ENCODE assay signal across 24 cellular contexts in the genomic region with DNA sequence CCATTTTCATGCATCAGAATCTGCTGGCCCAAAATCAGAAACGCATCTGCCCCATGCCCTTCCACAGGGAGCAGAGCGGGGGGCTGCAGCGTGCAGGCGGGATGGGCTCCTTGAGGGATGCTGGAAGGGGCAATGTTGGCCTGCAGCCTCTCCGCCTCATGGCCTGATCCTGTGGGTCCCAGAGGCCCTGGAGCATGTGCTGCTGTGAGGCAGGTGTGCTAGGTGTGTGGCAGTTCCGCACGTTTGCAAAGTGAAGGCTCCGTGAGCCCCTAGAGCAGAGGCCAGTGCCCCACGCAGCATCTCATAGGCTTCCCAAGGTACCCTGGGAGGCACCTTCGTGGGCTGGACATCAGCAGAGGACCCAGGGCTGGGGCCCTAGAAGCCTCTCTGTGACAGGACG. TPM values are rescaled to one million over a fixed set of nuclear protein-coding genes. Genes with fewer than 3 reads are reported as not detected.
DNase-seq lines count a peak whose midpoint lies in the region; ATAC-seq, FAIRE-seq and TF ChIP-seq lines count a peak whose summit lies in the region.
"Had no signal": no experiment of that assay in that cellular context is flagged by ENCODE, and none has a peak within 500 bp of the region (broad histone marks: within the 10 kb centered on the region; RNA-seq: fewer than 3 reads in every experiment).

No MANE protein-coding gene starts in this region.

- H3K36me3 Mint-ChIP-seq in activated CD4-positive, alpha-beta memory T cell treated with anti-CD3 and anti-CD28 coated beads, Interleukin-2, amount 10 ng/mL, durations not matched to agents 7 days and 5 days (ENCODE audit: low read depth) = peaks cover 25% of the 10 kb centered on the region

- POLR2A ChIA-PET in GM12878 (lab: Charles Lee) = no interaction called here
- POLR2A ChIA-PET in activated CD4-positive, alpha-beta memory T cell treated with anti-CD3 and anti-CD28 coated beads, Interleukin-2, amount 10 ng/mL, durations not matched to agents 7 days and 5 days (lab: Charles Lee) = no interaction called here

- no peaks in the 10 kb centered on the region for H3K4me1 Mint-ChIP-seq in activated CD4-positive, alpha-beta memory T cell treated with anti-CD3 and anti-CD28 coated beads, Interleukin-2, amount 10 ng/mL, durations not matched to agents 7 days and 5 days

- no peaks in the 10 kb centered on the region for H3K27me3 Mint-ChIP-seq in activated CD4-positive, alpha-beta memory T cell treated with anti-CD3 and anti-CD28 coated beads, Interleukin-2, amount 10 ng/mL, durations not matched to agents 7 days and 5 days

- H3K4me1 ChIP-seq in GM12878 (ENCODE audit: control insufficient read depth, insufficient read depth, low read length) = no peaks in the 10 kb centered on the region
- H3K4me1 ChIP-seq in lower lobe of right lung = no peaks in the 10 kb centered on the region
- H3K4me1 ChIP-seq in spleen = no peaks in the 10 kb centered on the region
- H3K4me1 ChIP-seq: A549, Caco-2, HAP-1 had no signal

- no peak overlapping the region for H3K4me3 Mint-ChIP-seq in activated CD4-positive, alpha-beta memory T cell treated with anti-CD3 and anti-CD28 coated beads, Interleukin-2, amount 10 ng/mL, durations not matched to agents 7 days and 5 days
- H3K4me3 Mint-ChIP-seq: CD8-positive, alpha-beta T cell; GM23338; HFFc6 had no signal

- no peak overlapping the region for H3K9ac ChIP-seq in GM12878 (ENCODE audit: control insufficient read depth, insufficient read depth, low read length)
- H3K9ac ChIP-seq: BLaER1 treated with 17β-estradiol and CSF1 and Interleukin-3, amounts not matched to agents 10 nM and 100 nM; SK-N-SH had no signal

- CTCF ChIA-PET in GM12878 (lab: Yijun Ruan, JAX) = no interaction called here
- CTCF ChIA-PET in activated CD4-positive, alpha-beta memory T cell treated with anti-CD3 and anti-CD28 coated beads, Interleukin-2, amount 10 ng/mL, durations not matched to agents 7 days and 5 days (lab: Charles Lee) = no interaction called here

- peaks cover 4% of the 10 kb centered on the region; the same call in 1 of the 3 replicates for H3K9me3 ChIP-seq in GM12878 (replicated peaks; ENCODE audit: control insufficient read depth, insufficient read depth, low read length)
- no peaks in the 10 kb centered on the region for H3K9me3 ChIP-seq in lower lobe of right lung
- no peaks in the 10 kb centered on the region for H3K9me3 ChIP-seq in spleen
- H3K9me3 ChIP-seq: Caco-2, MG63, SK-N-SH had no signal

- no peak overlapping the region for H3K27ac Mint-ChIP-seq in activated CD4-positive, alpha-beta memory T cell treated with anti-CD3 and anti-CD28 coated beads, Interleukin-2, amount 10 ng/mL, durations not matched to agents 7 days and 5 days
- H3K27ac Mint-ChIP-seq: CD8-positive, alpha-beta T cell; GM23338; HFFc6 had no signal

- intact Hi-C loops in left cardiac atrium (cut with DNase I) (no loop called here), Right ventricle myocardium inferior (cut with DNase I) (no loop called here), GM12878 (cut with micrococcal nuclease; ENCODE audit: unreplicated experiment) (no loop called here), lower lobe of right lung (cut with DNase I) (no loop called here), spleen (cut with DNase I; ENCODE audit: low total_unique reads) (no loop called here)

- no peak for TF ChIP-seq RAD21 in GM12878 (IDR thresholded peaks at IDR 0.05; ENCODE audit: insufficient read depth, low read depth, low read length)

- H3K27ac ChIP-seq in GM12878 (ENCODE audit: control insufficient read depth, insufficient read depth) = no peak overlapping the region
- H3K27ac ChIP-seq in lower lobe of right lung = no peak overlapping the region
- no peak overlapping the region for H3K27ac ChIP-seq in spleen
- H3K27ac ChIP-seq: A549; BLaER1 treated with 17β-estradiol and CSF1 and Interleukin-3, amounts not matched to agents 10 nM and 100 nM; RWPE1 had no signal

- in situ Hi-C loops in GM12878 (cut with MboI) = no loop called here

- H2AFZ ChIP-seq in GM12878 (ENCODE audit: control insufficient read depth, low read depth, low read length) = no peak overlapping the region
- H2AFZ ChIP-seq: GM23338 had no signal

- H3K36me3 ChIP-seq in GM12878 (ENCODE audit: control insufficient read depth in 2 of 2, insufficient read depth in 2 of 2, low read length in 1 of 2) (peaks cover 18 to 20% of the 10 kb centered on the region in 2 experiments), lower lobe of right lung (peaks cover 60% of the 10 kb centered on the region), spleen (peaks cover 0 to 99% (median 65%) of the 10 kb centered on the region in 6 donors)

- TF ChIP-seq EP300 in GM12878 (IDR thresholded peaks at IDR 0.05; ENCODE audit: borderline replicate concordance in 1 of 2, control insufficient read depth in 1 of 2, low read depth in 2 of 2, low read length in 2 of 2) = no peak

- FAIRE-seq in GM12878 (lab: Jason Lieb, UNC) = no peak
- FAIRE-seq: A549, GM18507 had no signal

- DNase-seq in left cardiac atrium (peak; percentile 18), Right ventricle myocardium inferior (ENCODE audit: missing footprints) (no peak), GM12878 (ENCODE audit: low read depth, low spot score) (no peak), lower lobe of right lung (peak; percentile 28), spleen (peak; percentile 39), LoVo (ENCODE audit: low spot score) (no peak)
- DNase-seq in activated CD4-positive, alpha-beta memory T cell treated with anti-CD3 and anti-CD28 coated beads, Interleukin-2, amount 10 ng/mL, durations not matched to agents 7 days and 5 days = no peak
- DNase-seq: AML-193, Caco-2, HFFc6, KBM-7, MG63, NCI-H2029, NCI-H526 treated with DMSO at 0.1 percent for 48 hours, SK-N-SH, SW 1271 had no signal

- RAD21 ChIA-PET in GM12878 (lab: Charles Lee; ENCODE audit: unreplicated experiment) = no interaction called here

- no peaks in the 10 kb centered on the region for H4K20me1 ChIP-seq in GM12878 (ENCODE audit: control insufficient read depth, insufficient read depth)

- TF ChIP-seq POLR2A in GM12878 (IDR thresholded peaks at IDR 0.05; ENCODE audit: low read depth, low read length) (no peak), spleen (IDR thresholded peaks at IDR 0.05) (no peak)

- BruUV-seq in GM12878 (replicated peaks; lab: Mats Ljungman, UMichigan) = TSS peak; percentile 42

- H3K4me3 ChIP-seq in GM12878 = no peak overlapping the region
- no peak overlapping the region for H3K4me3 ChIP-seq in lower lobe of right lung
- no peak overlapping the region for H3K4me3 ChIP-seq in spleen
- H3K4me3 ChIP-seq: A549; BLaER1 treated with 17β-estradiol and CSF1 and Interleukin-3, amounts not matched to agents 10 nM and 100 nM; GM23338; HAP-1; MG63 had no signal

- H3K27me3 ChIP-seq in GM12878 (replicated peaks in 1 of 2; ENCODE audit: control insufficient read depth in 2 of 2, insufficient read depth in 2 of 2, low read length in 1 of 2) = no peaks in the 10 kb centered on the region
- no peaks in the 10 kb centered on the region for H3K27me3 ChIP-seq in lower lobe of right lung (ENCODE audit: low read depth)
- H3K27me3 ChIP-seq in spleen (replicated peaks in 1 of 7) = no peaks in the 10 kb centered on the region
- H3K27me3 ChIP-seq: BLaER1 treated with 17β-estradiol and CSF1 and Interleukin-3, amounts not matched to agents 10 nM and 100 nM; MG63 had no signal

- ATAC-seq in left cardiac atrium (no peak), Right ventricle myocardium inferior (no peak), GM12878 (no peak), lower lobe of right lung (no peak), HG03442 (IDR thresholded peaks at IDR 0.05; ENCODE audit: unreplicated experiment) (no peak)
- ATAC-seq: A549; CD8-positive, alpha-beta T cell; GM23338 had no signal

- no peak overlapping the region for H3K4me2 ChIP-seq in GM12878 (ENCODE audit: control insufficient read depth, insufficient read depth)
- H3K4me2 ChIP-seq: A549; BLaER1 treated with 17β-estradiol and CSF1 and Interleukin-3, amounts not matched to agents 10 nM and 100 nM; GM23338; SK-N-SH had no signal

- TF ChIP-seq CTCF in GM12878 (IDR thresholded peaks at IDR 0.05 in 2 of 3, conservative IDR thresholded peaks at IDR 0.05 in 1 of 3; ENCODE audit: control insufficient read depth in 2 of 3, extremely low read depth in 1 of 3, insufficient read depth in 1 of 3, low read depth in 3 of 3, low read length in 3 of 3) (no peak), lower lobe of right lung (IDR thresholded peaks at IDR 0.05) (no peak), spleen (IDR thresholded peaks at IDR 0.05 in 8 of 11, conservative IDR thresholded peaks at IDR 0.05 in 3 of 11) (no peak)

- 88% methylated on average over 11 of the region's 11 CpGs for WGBS in GM12878 (ENCODE audit: insufficient coverage, insufficient replicate concordance, low lambda C conversion rate, missing lambda C conversion rate)
- WGBS in spleen, 5 donors = 91 to 96% (median 94%) methylated on average over 7 to 11 of the region's 11 CpGs

- no peaks in the 10 kb centered on the region for H3K9me3 Mint-ChIP-seq in activated CD4-positive, alpha-beta memory T cell treated with anti-CD3 and anti-CD28 coated beads, Interleukin-2, amount 10 ng/mL, durations not matched to agents 7 days and 5 days
- H3K9me3 Mint-ChIP-seq: CD8-positive, alpha-beta T cell; HFFc6 had no signal

- no peaks in the 10 kb centered on the region for H3K79me2 ChIP-seq in GM12878 (ENCODE audit: control insufficient read depth, insufficient read depth, low read length)

- SMC1A ChIA-PET in GM12878 (lab: Charles Lee; ENCODE audit: uncharacterized antibody, unreplicated experiment) = no interaction called here

RNA-seq across cellular contexts. Expression of a gene that starts 36.4 kb away (rescaled TPM):
- total RNA-seq in left cardiac atrium (under 1 TPM in 1 of 2 donors, not detected in 1; 0.09 TPM), Right ventricle myocardium inferior (not detected), GM12878 (2014; rRNA removed) (0.06 TPM in 1 of 2 replicates, not detected in the other), GM12878 (2014; rRNA removed; fragmentation: Illumina TruSeq; extraction: Trizol) (not detected in 2 replicates), GM12878 (2021) (not detected in 2 replicates), lower lobe of right lung (0.50 TPM), spleen (1 to 10 TPM in 5 of 7 donors, under 1 TPM in 2; 0.74 to 7.4 (median 1.5) TPM)
- not detected in 2 replicates for total RNA-seq in GM12878 (2013; cell fraction: nucleolus; rRNA removed)
- not detected for polyA plus RNA-seq in GM12878 (2011; ENCODE audit: low read depth)
- polyA plus RNA-seq in GM12878 (2011; rRNA removed) (not detected in 2 replicates), GM12878 (2014; fragmentation: Illumina TruSeq; extraction: Trizol) (not detected in 2 replicates), GM12878 (2014; fragmentation: Nextera tagmentation; extraction: Ambion mirVana) (under 1 TPM in 1 of 2 experiments, not detected in 1; 0.02 TPM), GM12878 (2014; rRNA removed) (0.05 TPM in 1 of 2 replicates, not detected in the other), GM12878 (2016; fragmentation: Nextera tagmentation; extraction: Ambion mirVana) (not detected), spleen (1 to 10 TPM in 1 of 3 donors, under 1 TPM in 2; 0.14 to 1.1 (median 0.57) TPM)
- polyA plus RNA-seq in GM12878 (2011; cell fraction: cytosol; rRNA removed) = not detected in 2 replicates
- not detected in 2 replicates for polyA plus RNA-seq in GM12878 (2011; cell fraction: nucleus; rRNA removed)
- 0.20 TPM in 1 of 2 replicates, not detected in the other for polyA plus RNA-seq in GM12878 (2012)
- not detected in 2 replicates for polyA minus RNA-seq in GM12878 (2011; rRNA and poly(A)+ RNA removed)
- not detected in 2 replicates for polyA minus RNA-seq in GM12878 (2011; cell fraction: cytosol; rRNA and poly(A)+ RNA removed)
- not detected in 2 replicates for polyA minus RNA-seq in GM12878 (2011; cell fraction: nucleus; rRNA and poly(A)+ RNA removed)
- not detected for total RNA-seq in activated CD4-positive, alpha-beta memory T cell treated with anti-CD3 and anti-CD28 coated beads, Interleukin-2, amount 10 ng/mL, durations not matched to agents 7 days and 5 days
- total RNA-seq: Caco-2 had no signal

RNA-seq across cellular contexts. Expression of a gene that starts 41.5 kb away (rescaled TPM):
- total RNA-seq in left cardiac atrium (10 to 100 TPM; 14.9 to 16.2 TPM), Right ventricle myocardium inferior (17.0 TPM), GM12878 (2014; rRNA removed) (30.9 and 32.8 TPM in 2 replicates), GM12878 (2014; rRNA removed; fragmentation: Illumina TruSeq; extraction: Trizol) (18.5 and 20.7 TPM in 2 replicates), GM12878 (2021) (36.1 and 43.8 TPM in 2 replicates), lower lobe of right lung (31.7 TPM), spleen (10 to 100 TPM; 39.9 to 68.1 (median 50.0) TPM)
- total RNA-seq in GM12878 (2013; cell fraction: nucleolus; rRNA removed) = 60.4 and 72.7 TPM in 2 replicates
- polyA plus RNA-seq in GM12878 (2011; ENCODE audit: low read depth) = 7.5 TPM
- polyA plus RNA-seq in GM12878 (2011; rRNA removed) (15.1 and 17.8 TPM in 2 replicates), GM12878 (2014; fragmentation: Illumina TruSeq; extraction: Trizol) (15.6 and 16.9 TPM in 2 replicates), GM12878 (2014; fragmentation: Nextera tagmentation; extraction: Ambion mirVana) (1 to 10 TPM; 1.0 to 3.5 TPM), GM12878 (2014; rRNA removed) (36.8 and 39.3 TPM in 2 replicates), GM12878 (2016; fragmentation: Nextera tagmentation; extraction: Ambion mirVana) (10 to 100 TPM; 35.0 to 44.4 TPM), spleen (10 to 100 TPM; 35.4 to 50.2 (median 45.9) TPM)
- polyA plus RNA-seq in GM12878 (2011; cell fraction: cytosol; rRNA removed) = 18.1 and 23.3 TPM in 2 replicates
- polyA plus RNA-seq in GM12878 (2011; cell fraction: nucleus; rRNA removed) = 28.8 and 39.9 TPM in 2 replicates
- 23.9 and 24.2 TPM in 2 replicates for polyA plus RNA-seq in GM12878 (2012)
- polyA minus RNA-seq in GM12878 (2011; rRNA and poly(A)+ RNA removed) = 16.5 and 25.4 TPM in 2 replicates
- 18.8 and 21.5 TPM in 2 replicates for polyA minus RNA-seq in GM12878 (2011; cell fraction: cytosol; rRNA and poly(A)+ RNA removed)
- polyA minus RNA-seq in GM12878 (2011; cell fraction: nucleus; rRNA and poly(A)+ RNA removed) = 13.2 and 18.4 TPM in 2 replicates
- 10 to 100 TPM; 44.4 to 45.3 TPM for total RNA-seq in activated CD4-positive, alpha-beta memory T cell treated with anti-CD3 and anti-CD28 coated beads, Interleukin-2, amount 10 ng/mL, durations not matched to agents 7 days and 5 days

Comparison
In these comparisons a context has a peak if more than half of its experiments do, and no peak if none do; other contexts are left out.
1. DNase-seq: peak in left cardiac atrium (single experiment), lower lobe of right lung (single experiment) and spleen (single experiment); none in Right ventricle myocardium inferior (single experiment), GM12878 (single experiment), LoVo (single experiment) and activated CD4-positive, alpha-beta memory T cell treated with anti-CD3 and anti-CD28 coated beads, Interleukin-2, amount 10 ng/mL, durations not matched to agents 7 days and 5 days (single experiment).